Comparison of ENCODE assay signal across 1 cellular context in the genomic region with DNA sequence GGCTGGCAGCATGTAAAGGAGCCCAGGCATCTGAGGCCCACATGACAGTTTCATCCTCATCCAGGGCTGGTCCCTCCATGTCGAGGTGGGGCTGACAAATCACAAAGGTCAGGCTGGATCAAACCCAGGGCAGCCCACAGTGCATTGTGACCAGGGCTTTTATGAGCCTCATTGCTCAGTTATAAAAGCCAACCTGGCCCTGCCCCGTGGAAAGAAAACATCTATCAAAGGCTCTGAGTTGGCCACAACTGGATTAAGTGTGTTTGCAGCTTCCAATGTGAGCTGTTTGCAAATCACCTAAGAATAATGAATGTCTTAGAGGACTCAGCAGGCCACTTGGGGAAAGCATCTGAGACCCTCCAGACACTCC.
TF ChIP-seq lines count a peak whose summit lies in the region.

No MANE protein-coding gene starts in this region.

TF ChIP-seq in HCT116, 20 proteins besides CTCF, POLR2A, EP300 and RAD21 (continued from another document):
- no peak for TF ChIP-seq FOSL1 (IDR thresholded peaks at IDR 0.05; ENCODE audit: low read depth)
- no peak for TF ChIP-seq YY1 (IDR thresholded peaks at IDR 0.05; ENCODE audit: extremely low read depth, insufficient replicate concordance, low read depth, low read length)
- TF ChIP-seq EZH2phosphoT487 (IDR thresholded peaks at IDR 0.05; ENCODE audit: borderline replicate concordance): no peak
- TF ChIP-seq ELF1 (IDR thresholded peaks at IDR 0.05; ENCODE audit: borderline replicate concordance, low read depth): no peak
- TF ChIP-seq JUND (IDR thresholded peaks at IDR 0.05): no peak
- TF ChIP-seq, protein P1, sequence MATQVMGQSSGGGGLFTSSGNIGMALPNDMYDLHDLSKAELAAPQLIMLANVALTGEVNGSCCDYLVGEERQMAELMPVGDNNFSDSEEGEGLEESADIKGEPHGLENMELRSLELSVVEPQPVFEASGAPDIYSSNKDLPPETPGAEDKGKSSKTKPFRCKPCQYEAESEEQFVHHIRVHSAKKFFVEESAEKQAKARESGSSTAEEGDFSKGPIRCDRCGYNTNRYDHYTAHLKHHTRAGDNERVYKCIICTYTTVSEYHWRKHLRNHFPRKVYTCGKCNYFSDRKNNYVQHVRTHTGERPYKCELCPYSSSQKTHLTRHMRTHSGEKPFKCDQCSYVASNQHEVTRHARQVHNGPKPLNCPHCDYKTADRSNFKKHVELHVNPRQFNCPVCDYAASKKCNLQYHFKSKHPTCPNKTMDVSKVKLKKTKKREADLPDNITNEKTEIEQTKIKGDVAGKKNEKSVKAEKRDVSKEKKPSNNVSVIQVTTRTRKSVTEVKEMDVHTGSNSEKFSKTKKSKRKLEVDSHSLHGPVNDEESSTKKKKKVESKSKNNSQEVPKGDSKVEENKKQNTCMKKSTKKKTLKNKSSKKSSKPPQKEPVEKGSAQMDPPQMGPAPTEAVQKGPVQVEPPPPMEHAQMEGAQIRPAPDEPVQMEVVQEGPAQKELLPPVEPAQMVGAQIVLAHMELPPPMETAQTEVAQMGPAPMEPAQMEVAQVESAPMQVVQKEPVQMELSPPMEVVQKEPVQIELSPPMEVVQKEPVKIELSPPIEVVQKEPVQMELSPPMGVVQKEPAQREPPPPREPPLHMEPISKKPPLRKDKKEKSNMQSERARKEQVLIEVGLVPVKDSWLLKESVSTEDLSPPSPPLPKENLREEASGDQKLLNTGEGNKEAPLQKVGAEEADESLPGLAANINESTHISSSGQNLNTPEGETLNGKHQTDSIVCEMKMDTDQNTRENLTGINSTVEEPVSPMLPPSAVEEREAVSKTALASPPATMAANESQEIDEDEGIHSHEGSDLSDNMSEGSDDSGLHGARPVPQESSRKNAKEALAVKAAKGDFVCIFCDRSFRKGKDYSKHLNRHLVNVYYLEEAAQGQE (IDR thresholded peaks at IDR 0.05; ENCODE audit: low read depth): no peak
- 0 out of 2 replicates have a peak, but pooled peaks have one; percentile 24 for TF ChIP-seq CBX3 (IDR thresholded peaks at IDR 0.05; ENCODE audit: low read depth)
- TF ChIP-seq, protein P2, sequence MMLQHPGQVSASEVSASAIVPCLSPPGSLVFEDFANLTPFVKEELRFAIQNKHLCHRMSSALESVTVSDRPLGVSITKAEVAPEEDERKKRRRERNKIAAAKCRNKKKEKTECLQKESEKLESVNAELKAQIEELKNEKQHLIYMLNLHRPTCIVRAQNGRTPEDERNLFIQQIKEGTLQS (IDR thresholded peaks at IDR 0.05): no peak
- no peak for TF ChIP-seq ZNF274 (IDR thresholded peaks at IDR 0.05; ENCODE audit: low read depth, low read length)
- no peak for TF ChIP-seq SIN3A (IDR thresholded peaks at IDR 0.05; ENCODE audit: low read depth)
- 0 out of 2 replicates have a peak, but pooled peaks have one; percentile 13 for TF ChIP-seq CEBPB (IDR thresholded peaks at IDR 0.05; ENCODE audit: low read depth)
